In the genomic region with DNA sequence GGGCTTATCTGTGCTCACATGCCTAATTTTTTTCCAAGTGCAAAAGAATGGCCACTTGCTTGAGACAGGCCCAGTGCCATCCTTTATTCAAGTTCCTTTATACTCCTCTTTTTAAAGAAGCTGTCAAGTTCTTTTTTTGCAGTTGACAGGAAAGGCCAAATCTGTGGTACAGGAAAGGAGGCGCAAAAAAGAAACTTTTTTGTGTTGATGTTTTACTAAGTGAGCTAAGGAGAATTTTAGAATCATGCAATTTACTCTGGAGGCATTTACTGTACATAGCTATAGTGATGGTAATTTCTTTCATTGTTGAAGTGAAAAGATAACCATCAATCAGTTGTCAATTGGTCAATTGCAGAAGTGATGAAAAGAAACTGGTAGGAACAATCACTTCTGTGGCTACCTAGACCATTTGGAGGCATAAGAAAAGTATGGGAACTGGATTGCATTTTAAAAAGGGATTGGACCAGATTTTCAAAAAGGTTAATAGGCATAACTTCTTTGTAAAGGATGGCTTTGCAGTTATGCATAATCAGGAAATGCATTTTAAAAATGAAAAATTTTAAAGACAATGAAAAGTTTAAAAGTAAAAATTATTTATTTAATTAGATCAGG, we compare ENCODE assay signal across 21 cellular contexts.
DNase-seq lines count a peak whose midpoint lies in the region; ATAC-seq and TF ChIP-seq lines count a peak whose summit lies in the region.
"Had no signal": no experiment of that assay in that cellular context is flagged by ENCODE, and none has a peak within 500 bp of the region (broad histone marks: within the 10 kb centered on the region; RNA-seq: fewer than 3 reads in every experiment).

No MANE protein-coding gene starts in this region.

- no peaks in the 10 kb centered on the region for H3K27me3 Mint-ChIP-seq in neural crest cell (ENCODE audit: low read depth)

- no peaks in the 10 kb centered on the region for H3K4me1 ChIP-seq in sigmoid colon
- H3K4me1 ChIP-seq: A549 had no signal

- H3K9me3 Mint-ChIP-seq in neural crest cell = no peaks in the 10 kb centered on the region

- H3K27me3 ChIP-seq in H7 (ENCODE audit: control insufficient read depth, insufficient read depth, low read length) = no peaks in the 10 kb centered on the region
- no peaks in the 10 kb centered on the region for H3K27me3 ChIP-seq in sigmoid colon
- H3K27me3 ChIP-seq: MG63 had no signal

- H3K4me3 Mint-ChIP-seq in neural crest cell = peak overlapping the region; percentile 66

- no peaks in the 10 kb centered on the region for H3K9me3 ChIP-seq in sigmoid colon
- H3K9me3 ChIP-seq: A549, MG63 had no signal

- H3K36me3 Mint-ChIP-seq in neural crest cell (ENCODE audit: low read depth) = peaks cover 2% of the 10 kb centered on the region

- TF ChIP-seq CTCF in neural crest cell (conservative IDR thresholded peaks at IDR 0.05) (no peak), sigmoid colon (IDR thresholded peaks at IDR 0.05) (no peak)

- 76 to 94% methylated on average over 1 of the region's 1 CpG for WGBS in sigmoid colon, 2 donors

- H3K27ac ChIP-seq in sigmoid colon = no peak overlapping the region
- H3K27ac ChIP-seq: A549 had no signal

- H3K4me3 ChIP-seq in H7 (ENCODE audit: insufficient read depth, low read depth, low read length) = no peak overlapping the region
- no peak overlapping the region for H3K4me3 ChIP-seq in sigmoid colon
- H3K4me3 ChIP-seq: A549, GM12878, MG63 had no signal

- H3K36me3 ChIP-seq in H7 (replicated peaks; ENCODE audit: control insufficient read depth, insufficient read depth, low read length) (no peaks in the 10 kb centered on the region), sigmoid colon (no peaks in the 10 kb centered on the region)
- H3K36me3 ChIP-seq: MG63 had no signal

- H3K4me1 Mint-ChIP-seq in neural crest cell = peaks cover 51% of the 10 kb centered on the region

- ATAC-seq in HG02973 (IDR thresholded peaks at IDR 0.05; ENCODE audit: unreplicated experiment) = no peak
- ATAC-seq: A549, GM12878, HCT116 had no signal

- intact Hi-C loops in sigmoid colon (cut with DNase I) = no loop called here

- H3K27ac Mint-ChIP-seq in neural crest cell (ENCODE audit: unreplicated experiment) = peak overlapping the region; percentile 14

- no peak for TF ChIP-seq EP300 in sigmoid colon (IDR thresholded peaks at IDR 0.05)

- DNase-seq in H7 = peak; percentile 33
- DNase-seq in NCI-H2081 treated with DMSO at 0.1 percent for 48 hours (lab: John Stamatoyannopoulos, UW) = peak; percentile 42
- peak; percentile 46 for DNase-seq in globus pallidus (ENCODE audit: low spot score)
- DNase-seq in neural crest cell (ENCODE audit: low read depth, low spot score) = no peak
- DNase-seq in GM19240 (ENCODE audit: insufficient read length, low spot score) = no peak
- DNase-seq in sigmoid colon = no peak
- DNase-seq in ecto neural progenitor cell (ENCODE audit: low spot score) = no peak
- DNase-seq: C1 segment of cervical spinal cord, DMS79 treated with DMSO at 0.1 percent for 48 hours, IMR-90, Karpas-422, MG63, NCI-H1092 treated with DMSO at 0.1 percent for 48 hours, NCI-H187 treated with DMSO at 0.1 percent for 48 hours, NCI-H2171 treated with DMSO at 0.1 percent for 48 hours, NCI-H510A, SW 1271 had no signal

- TF ChIP-seq POLR2A in sigmoid colon (IDR thresholded peaks at IDR 0.05) = no peak

Comparison
In these comparisons a context has a peak if more than half of its experiments do, and no peak if none do; other contexts are left out.
1. DNase-seq: peak in H7 (single experiment), NCI-H2081 treated with DMSO at 0.1 percent for 48 hours (single experiment) and globus pallidus (single experiment); none in neural crest cell (single experiment), GM19240 (single experiment), sigmoid colon (single experiment) and ecto neural progenitor cell (single experiment).